ENCODE assay signal across 17 cellular contexts in genomic region chr14:22974530-22975313, GRCh38. TPM values are rescaled to one million over a fixed set of nuclear protein-coding genes. Genes with fewer than 3 reads are reported as not detected.
A peak's percentile ranks its signal among the peaks of the same experiment; 100 is the strongest.
DNase-seq lines count a peak whose midpoint lies in the region; ATAC-seq, FAIRE-seq and TF ChIP-seq lines count a peak whose summit lies in the region.
"Had no signal": no experiment of that assay in that cellular context is flagged by ENCODE, and none has a peak within 500 bp of the region (broad histone marks: within the 10 kb centered on the region; RNA-seq: fewer than 3 reads in every experiment).

No MANE protein-coding gene starts in this region.

- intact Hi-C loops in tibial artery (cut with DNase I; ENCODE audit: low total_unique reads): no loop called here

- CTCF ChIA-PET in A549 (lab: Yijun Ruan, JAX): interaction anchor here (0.6 to 34.0 kb wide), 9 partner anchors 11 to 404 kb away, joined by 3 to 1206 read pairs (median 26); partner anchors contain the start of genes AJUBA, CDH24, HAUS4 and PRMT5

- H3K4me3 ChIP-seq in A549: peak overlapping the region; percentile 9; the same call in 1 of the 3 replicates
- H3K4me3 ChIP-seq in cardiac fibroblast (replicated peaks in 1 of 2; ENCODE audit: low read depth in 2 of 2, low read length in 2 of 2): no peak overlapping the region
- H3K4me3 ChIP-seq in tibial artery: no peak overlapping the region
- H3K4me3 ChIP-seq: left lung, thyroid gland had no signal

- no peak for TF ChIP-seq RAD21 in A549 (conservative IDR thresholded peaks at IDR 0.05 in 1 of 2, IDR thresholded peaks at IDR 0.05 in 1 of 2)

- H3K9me3 Mint-ChIP-seq in mesothelial cell of epicardium: no peaks in the 10 kb centered on the region
- H3K9me3 Mint-ChIP-seq: activated CD8-positive, alpha-beta T cell treated with anti-CD3 and anti-CD28 coated beads for 36 hours; naive thymus-derived CD4-positive, alpha-beta T cell had no signal

- peaks cover 5 to 28% (median 7%) of the 10 kb centered on the region in 3 donors for H3K36me3 ChIP-seq in tibial artery

- H3K4me1 Mint-ChIP-seq in mesothelial cell of epicardium: peaks cover 47% of the 10 kb centered on the region

- H3K27ac Mint-ChIP-seq in mesothelial cell of epicardium: peak overlapping the region; percentile 44
- H3K27ac Mint-ChIP-seq: activated CD8-positive, alpha-beta T cell treated with anti-CD3 and anti-CD28 coated beads for 36 hours; naive thymus-derived CD4-positive, alpha-beta T cell had no signal

- TF ChIP-seq POLR2A in A549 (IDR thresholded peaks at IDR 0.05; ENCODE audit: low read length): no peak

- 53% methylated on average over 9 of the region's 9 CpGs for WGBS in A549 (ENCODE audit: missing lambda C conversion rate)

- TF ChIP-seq CTCF in A549 (IDR thresholded peaks at IDR 0.05): no peak
- no peak for TF ChIP-seq CTCF in cardiac fibroblast (IDR thresholded peaks at IDR 0.05; ENCODE audit: low read depth, low read length)
- no peak for TF ChIP-seq CTCF in mesothelial cell of epicardium (IDR thresholded peaks at IDR 0.05; ENCODE audit: unreplicated experiment)
- TF ChIP-seq CTCF in tibial artery (IDR thresholded peaks at IDR 0.05): no peak

- no peak for ATAC-seq in A549
- ATAC-seq: activated CD8-positive, alpha-beta T cell treated with anti-CD3 and anti-CD28 coated beads for 36 hours; left lung; naive thymus-derived CD4-positive, alpha-beta T cell had no signal

- POLR2A ChIA-PET in A549 (lab: Yijun Ruan, JAX): interaction anchor here (0.6 to 3.3 kb wide), 2 partner anchors 8 to 84 kb away, joined by 3 to 33 read pairs; partner anchors contain the start of gene AJUBA

- no peak for FAIRE-seq in A549 (lab: Jason Lieb, UNC)

- H3K36me3 Mint-ChIP-seq in mesothelial cell of epicardium: peaks cover 33% of the 10 kb centered on the region
- H3K36me3 Mint-ChIP-seq: naive thymus-derived CD4-positive, alpha-beta T cell had no signal

- DNase-seq in A549 (ENCODE audit: low read depth in 1 of 2, low spot score in 1 of 2) (peak in 1 of 2 experiments; percentile 23), HT1080 (ENCODE audit: low read depth) (peak; percentile 31), cardiac fibroblast (ENCODE audit: low read depth in 2 of 2) (peak; percentile 38 to 50), mesothelial cell of epicardium (ENCODE audit: low spot score in 2 of 2, unreplicated experiment in 2 of 2) (no peak), NCI-H774 (lab: John Stamatoyannopoulos, UW) (no peak), GM03348 (ENCODE audit: low spot score) (no peak), dedifferentiated amniotic fluid mesenchymal stem cell (ENCODE audit: extremely low spot score) (no peak), tibial artery (no peak)
- DNase-seq: activated CD8-positive, alpha-beta T cell treated with anti-CD3 and anti-CD28 coated beads for 36 hours; amniotic stem cell; cortex of kidney; left lung; NCI-H1092; NCI-H2227 treated with DMSO at 0.1 percent for 48 hours; stimulated activated CD4-positive, alpha-beta T cell treated with anti-CD3 and anti-CD28 coated beads, Interleukin-4, amount 100 ng/mL, for 1 hour; thyroid gland had no signal

- peak overlapping the region; percentile 96 for H3K4me2 ChIP-seq in A549

- H3K9me3 ChIP-seq in A549 (no peaks in the 10 kb centered on the region), tibial artery (no peaks in the 10 kb centered on the region)
- H3K9me3 ChIP-seq: left lung, thyroid gland had no signal

- H3K4me3 Mint-ChIP-seq in mesothelial cell of epicardium: no peak overlapping the region
- H3K4me3 Mint-ChIP-seq: activated CD8-positive, alpha-beta T cell treated with anti-CD3 and anti-CD28 coated beads for 36 hours; naive thymus-derived CD4-positive, alpha-beta T cell had no signal

- H3K4me1 ChIP-seq in A549 (peaks cover 75% of the 10 kb centered on the region), tibial artery (peaks cover 8 to 36% (median 33%) of the 10 kb centered on the region in 4 donors)

- no peaks in the 10 kb centered on the region for H3K27me3 ChIP-seq in tibial artery
- H3K27me3 ChIP-seq: thyroid gland had no signal

- H3K27me3 Mint-ChIP-seq in mesothelial cell of epicardium (ENCODE audit: low read depth): no peaks in the 10 kb centered on the region
- H3K27me3 Mint-ChIP-seq: activated CD8-positive, alpha-beta T cell treated with anti-CD3 and anti-CD28 coated beads for 36 hours had no signal

- TF ChIP-seq EP300 in A549 (IDR thresholded peaks at IDR 0.05): no peak

- H3K27ac ChIP-seq in A549 (peak overlapping the region; percentile 98 to 100), tibial artery (no peak overlapping the region)
- H3K27ac ChIP-seq: left lung, thyroid gland had no signal

TF ChIP-seq in A549, 52 proteins besides CTCF, POLR2A, EP300 and RAD21 (continues in another document):
- TF ChIP-seq NPAS2 (CRISPR knock-in tag; IDR thresholded peaks at IDR 0.05; ENCODE audit: borderline replicate concordance) (no peak), GATA3 (IDR thresholded peaks at IDR 0.05; ENCODE audit: borderline replicate concordance) (no peak), MAFK (IDR thresholded peaks at IDR 0.05; ENCODE audit: partially characterized antibody) (no peak), ESRRA (IDR thresholded peaks at IDR 0.05; ENCODE audit: borderline replicate concordance, low read length) (no peak), CEBPB (IDR thresholded peaks at IDR 0.05) (no peak), NR3C1 (IDR thresholded peaks at IDR 0.05) (no peak), CHD2 (IDR thresholded peaks at IDR 0.05; ENCODE audit: low read length, partially characterized antibody) (no peak)
- TF ChIP-seq, protein P1, sequence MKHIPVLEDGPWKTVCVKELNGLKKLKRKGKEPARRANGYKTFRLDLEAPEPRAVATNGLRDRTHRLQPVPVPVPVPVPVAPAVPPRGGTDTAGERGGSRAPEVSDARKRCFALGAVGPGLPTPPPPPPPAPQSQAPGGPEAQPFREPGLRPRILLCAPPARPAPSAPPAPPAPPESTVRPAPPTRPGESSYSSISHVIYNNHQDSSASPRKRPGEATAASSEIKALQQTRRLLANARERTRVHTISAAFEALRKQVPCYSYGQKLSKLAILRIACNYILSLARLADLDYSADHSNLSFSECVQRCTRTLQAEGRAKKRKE (CRISPR knock-in tag; IDR thresholded peaks at IDR 0.05; ENCODE audit: low read depth): no peak

RNA-seq across cellular contexts. Expression of gene AJUBA, which starts 7.6 kb away (rescaled TPM):
- 98.0 and 152 TPM in 2 replicates for polyA plus RNA-seq in A549 (2011; rRNA removed)
- polyA plus RNA-seq in A549 (2012; cell fraction: cytosol; rRNA removed): 46.7 and 67.4 TPM in 2 replicates
- 71.5 and 76.7 TPM in 2 replicates for polyA plus RNA-seq in A549 (2012; cell fraction: nucleus; rRNA removed)
- polyA plus RNA-seq in A549 (2017; fragmentation: RNase III; extraction: RNeasy Plus Mini Kit Qiagen cat#74134 plus additional on column Dnase treatment): 53.4 to 68.0 TPM (median 59.0 TPM) in 3 replicates
- polyA minus RNA-seq in A549 (2011; rRNA and poly(A)+ RNA removed): 137 and 160 TPM in 2 replicates
- 89.2 and 89.8 TPM in 2 replicates for total RNA-seq in HT1080 (2014; rRNA removed; shearing (Covaris generic))
- 55.1 and 58.6 TPM in 2 replicates for polyA plus RNA-seq in HT1080 (2015; cell fraction: cytosol; rRNA removed)
- 92.6 and 98.4 TPM in 2 replicates for polyA plus RNA-seq in HT1080 (2015; cell fraction: nucleus; rRNA removed)
- total RNA-seq in mesothelial cell of epicardium: 108 to 110 TPM (median 109 TPM) in 3 replicates

RNA-seq across cellular contexts. Expression of gene HAUS4, which starts 17.8 kb away (rescaled TPM):
- polyA plus RNA-seq in A549 (2011; rRNA removed): 69.3 and 76.0 TPM in 2 replicates
- polyA plus RNA-seq in A549 (2012; cell fraction: cytosol; rRNA removed): 32.4 and 37.5 TPM in 2 replicates
- 33.2 and 48.7 TPM in 2 replicates for polyA plus RNA-seq in A549 (2012; cell fraction: nucleus; rRNA removed)
- 35.9 to 42.6 TPM (median 37.3 TPM) in 3 replicates for polyA plus RNA-seq in A549 (2017; fragmentation: RNase III; extraction: RNeasy Plus Mini Kit Qiagen cat#74134 plus additional on column Dnase treatment)
- polyA minus RNA-seq in A549 (2011; rRNA and poly(A)+ RNA removed): 33.1 and 40.3 TPM in 2 replicates
- total RNA-seq in HT1080 (2014; rRNA removed; shearing (Covaris generic)): 55.6 and 70.9 TPM in 2 replicates
- polyA plus RNA-seq in HT1080 (2015; cell fraction: cytosol; rRNA removed): 64.9 and 65.3 TPM in 2 replicates
- 65.0 and 67.3 TPM in 2 replicates for polyA plus RNA-seq in HT1080 (2015; cell fraction: nucleus; rRNA removed)
- total RNA-seq in mesothelial cell of epicardium: 32.7 to 33.2 TPM (median 33.0 TPM) in 3 replicates

RNA-seq across cellular contexts. Expression of gene C14orf93, which starts 35.2 kb away (rescaled TPM):
- polyA plus RNA-seq in A549 (2011; rRNA removed): 9.7 and 10.1 TPM in 2 replicates
- polyA plus RNA-seq in A549 (2012; cell fraction: cytosol; rRNA removed): 7.8 and 8.4 TPM in 2 replicates
- polyA plus RNA-seq in A549 (2012; cell fraction: nucleus; rRNA removed): 18.6 and 22.8 TPM in 2 replicates
- 5.6 to 6.8 TPM (median 5.7 TPM) in 3 replicates for polyA plus RNA-seq in A549 (2017; fragmentation: RNase III; extraction: RNeasy Plus Mini Kit Qiagen cat#74134 plus additional on column Dnase treatment)
- 16.3 and 18.8 TPM in 2 replicates for polyA minus RNA-seq in A549 (2011; rRNA and poly(A)+ RNA removed)
- total RNA-seq in HT1080 (2014; rRNA removed; shearing (Covaris generic)): 4.6 and 7.4 TPM in 2 replicates
- polyA plus RNA-seq in HT1080 (2015; cell fraction: cytosol; rRNA removed): 8.8 and 10.7 TPM in 2 replicates
- polyA plus RNA-seq in HT1080 (2015; cell fraction: nucleus; rRNA removed): 6.9 and 11.2 TPM in 2 replicates
- total RNA-seq in mesothelial cell of epicardium: 14.0 to 15.1 TPM (median 14.9 TPM) in 3 replicates

RNA-seq across cellular contexts. Expression of gene PRMT5, which starts 45.5 kb away (rescaled TPM):
- 214 and 299 TPM in 2 replicates for polyA plus RNA-seq in A549 (2011; rRNA removed)
- polyA plus RNA-seq in A549 (2012; cell fraction: cytosol; rRNA removed): 236 and 242 TPM in 2 replicates
- polyA plus RNA-seq in A549 (2012; cell fraction: nucleus; rRNA removed): 236 and 351 TPM in 2 replicates
- 185 to 224 TPM (median 188 TPM) in 3 replicates for polyA plus RNA-seq in A549 (2017; fragmentation: RNase III; extraction: RNeasy Plus Mini Kit Qiagen cat#74134 plus additional on column Dnase treatment)
- polyA minus RNA-seq in A549 (2011; rRNA and poly(A)+ RNA removed): 261 and 305 TPM in 2 replicates
- 127 TPM in 2 replicates for total RNA-seq in HT1080 (2014; rRNA removed; shearing (Covaris generic))
- polyA plus RNA-seq in HT1080 (2015; cell fraction: cytosol; rRNA removed): 106 and 111 TPM in 2 replicates
- 219 and 230 TPM in 2 replicates for polyA plus RNA-seq in HT1080 (2015; cell fraction: nucleus; rRNA removed)
- 86.2 to 89.8 TPM (median 86.2 TPM) in 3 replicates for total RNA-seq in mesothelial cell of epicardium

RNA-seq across cellular contexts. Expression of gene RBM23, which starts 55.8 kb away (rescaled TPM):
- polyA plus RNA-seq in A549 (2011; rRNA removed) (68.0 and 71.7 TPM in 2 replicates), A549 (2017; fragmentation: RNase III; extraction: RNeasy Plus Mini Kit Qiagen cat#74134 plus additional on column Dnase treatment) (64.2 to 66.5 TPM (median 65.8 TPM) in 3 replicates)
- 60.6 and 65.8 TPM in 2 replicates for polyA plus RNA-seq in A549 (2012; cell fraction: cytosol; rRNA removed)
- 97.1 and 107 TPM in 2 replicates for polyA plus RNA-seq in A549 (2012; cell fraction: nucleus; rRNA removed)
- polyA minus RNA-seq in A549 (2011; rRNA and poly(A)+ RNA removed): 71.4 and 82.2 TPM in 2 replicates
- 34.0 and 38.1 TPM in 2 replicates for total RNA-seq in HT1080 (2014; rRNA removed; shearing (Covaris generic))
- 39.3 and 41.7 TPM in 2 replicates for polyA plus RNA-seq in HT1080 (2015; cell fraction: cytosol; rRNA removed)
- polyA plus RNA-seq in HT1080 (2015; cell fraction: nucleus; rRNA removed): 59.3 and 61.0 TPM in 2 replicates
- 97.9 to 106 TPM (median 101 TPM) in 3 replicates for total RNA-seq in mesothelial cell of epicardium

Comparison
In these comparisons a context has a peak if more than half of its experiments do, and no peak if none do; other contexts are left out.
1. DNase-seq: peak in HT1080 (single experiment) and cardiac fibroblast (2 of 2); none in mesothelial cell of epicardium (0 of 2), NCI-H774 (single experiment), GM03348 (single experiment), dedifferentiated amniotic fluid mesenchymal stem cell (single experiment) and tibial artery (0 of 2).
2. H3K27ac ChIP-seq: peak in A549 (2 of 2); none in tibial artery (0 of 2).